Comparison of ENCODE assay signal across 28 cellular contexts in the genomic region with DNA sequence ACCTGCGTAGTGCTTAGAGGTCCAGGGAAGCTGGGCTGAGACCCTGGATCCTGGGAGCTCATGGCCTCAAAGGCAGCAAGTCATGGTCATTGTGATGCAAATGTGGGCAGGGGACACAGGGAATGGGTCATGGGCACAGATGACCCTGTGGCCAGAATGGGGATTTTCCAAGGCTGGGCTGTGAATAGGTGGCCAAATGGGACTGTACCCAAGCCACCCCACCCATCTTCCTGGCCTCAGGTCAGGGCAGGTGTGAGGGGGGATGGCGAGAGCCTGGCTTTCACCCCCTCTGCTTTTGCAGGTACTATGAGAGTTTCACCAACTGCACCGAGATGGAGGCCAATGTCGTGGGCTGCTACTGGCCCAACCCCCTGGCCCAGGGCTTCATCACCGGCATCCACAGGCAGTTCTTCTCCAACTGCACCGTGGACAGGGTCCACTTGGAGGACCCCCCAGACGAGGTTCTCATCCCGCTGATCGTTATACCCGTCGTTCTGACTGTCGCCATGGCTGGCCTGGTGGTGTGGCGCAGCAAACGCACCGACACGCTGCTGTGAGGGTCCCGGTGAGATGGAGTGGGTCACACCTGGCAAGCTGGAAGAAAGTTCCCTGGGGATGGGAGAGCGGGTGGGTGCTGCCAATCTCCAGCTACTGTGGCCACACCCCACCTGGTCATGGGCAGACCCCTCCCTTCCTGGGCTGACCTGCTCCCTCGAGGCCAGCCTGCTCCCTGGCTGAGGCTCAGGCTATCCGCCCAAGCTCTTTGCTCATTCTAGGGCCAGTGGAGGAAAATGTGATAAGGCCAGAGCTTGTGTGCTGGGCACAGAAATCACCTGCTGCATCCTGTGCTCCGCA. TPM values are rescaled to one million over a fixed set of nuclear protein-coding genes. Genes with fewer than 3 reads are reported as not detected.
DNase-seq lines count a peak whose midpoint lies in the region; ATAC-seq and TF ChIP-seq lines count a peak whose summit lies in the region.
"Had no signal": no experiment of that assay in that cellular context is flagged by ENCODE, and none has a peak within 500 bp of the region (broad histone marks: within the 10 kb centered on the region; RNA-seq: fewer than 3 reads in every experiment).

No MANE protein-coding gene starts in this region.

- intact Hi-C loops in left ventricle myocardium inferior (cut with micrococcal nuclease) = no loop called here
- intact Hi-C loops in left cardiac atrium (cut with DNase I) = no loop called here
- intact Hi-C loops in uterus (cut with DNase I; ENCODE audit: low total_unique reads) = no loop called here

- no peaks in the 10 kb centered on the region for H3F3A ChIP-seq in GM23338 (replicated peaks; ENCODE audit: low read depth)

- H3K4me3 Mint-ChIP-seq in osteocyte (ENCODE audit: unreplicated experiment) (no peak overlapping the region), GM23338 (no peak overlapping the region)

- 0 out of 2 replicates have a peak, but pooled peaks cover 3% of the 10 kb centered on the region for H3K9me2 ChIP-seq in GM23338 (ENCODE audit: insufficient read depth)

- no peaks in the 10 kb centered on the region; the same call in 1 of the 2 replicates for H4K20me1 ChIP-seq in GM23338 (replicated peaks; ENCODE audit: insufficient read depth)
- H4K20me1 ChIP-seq: BLaER1 treated with 17β-estradiol and CSF1 and Interleukin-3, amounts not matched to agents 10 nM and 100 nM had no signal

- H3K4me1 ChIP-seq in left ventricle myocardium inferior (peaks cover 17% of the 10 kb centered on the region), uterus (no peaks in the 10 kb centered on the region), GM23338 (ENCODE audit: insufficient read depth) (no peaks in the 10 kb centered on the region)
- H3K4me1 ChIP-seq: BLaER1 treated with 17β-estradiol and CSF1 and Interleukin-3, amounts not matched to agents 10 nM and 100 nM had no signal

- H3K9me3 ChIP-seq in left ventricle myocardium inferior (replicated peaks) (no peaks in the 10 kb centered on the region), uterus (no peaks in the 10 kb centered on the region)
- H3K9me3 ChIP-seq: BLaER1 treated with 17β-estradiol and CSF1 and Interleukin-3, amounts not matched to agents 10 nM and 100 nM had no signal

- DNase-seq in left ventricle myocardium inferior (no peak), left cardiac atrium (no peak), ecto neural progenitor cell (ENCODE audit: low spot score) (peak; percentile 29), osteocyte (ENCODE audit: extremely low spot score, unreplicated experiment) (peak; percentile 77), uterus (peak; percentile 8 to 10), GM23338 (ENCODE audit: low spot score) (no peak), hippocampal formation (lab: John Stamatoyannopoulos, UW) (no peak)
- DNase-seq: COR-L47; effector CD8-positive, alpha-beta T cell; erythroblast; GDM1; mesenchymal stem cell; MM.1S; NCI-H1417 treated with DMSO at 0.1 percent for 48 hours; NCI-H2081; NCI-H226; nucleus accumbens; stimulated activated CD4-positive, alpha-beta T cell treated with anti-CD3 and anti-CD28 coated beads, Interleukin-1b, Interleukin-23, amount 100 ng/mL, for 48 hours; SW 1271; T-helper 9 cell; WERI-Rb-1 had no signal

- no peak overlapping the region for H3K4me3 ChIP-seq in left ventricle myocardium inferior
- H3K4me3 ChIP-seq in uterus = no peak overlapping the region
- H3K4me3 ChIP-seq in GM23338 = no peak overlapping the region
- H3K4me3 ChIP-seq: BLaER1 treated with 17β-estradiol and CSF1 and Interleukin-3, amounts not matched to agents 10 nM and 100 nM; skin epidermis had no signal

- no peak for TF ChIP-seq POLR2A in uterus (IDR thresholded peaks at IDR 0.05)

- H3K27me3 Mint-ChIP-seq in osteocyte (ENCODE audit: unreplicated experiment) (peaks cover 13% of the 10 kb centered on the region), GM23338 (ENCODE audit: insufficient read depth, low read depth, poor library complexity) (peaks cover 6% of the 10 kb centered on the region)

- no peaks in the 10 kb centered on the region for H3K36me3 Mint-ChIP-seq in osteocyte (ENCODE audit: unreplicated experiment)
- H3K36me3 Mint-ChIP-seq in GM23338 (ENCODE audit: low read depth) = no peaks in the 10 kb centered on the region; the same call in 2 of the 3 replicates

- no peak overlapping the region for H2AFZ ChIP-seq in GM23338

- no peak overlapping the region for H3K4me2 ChIP-seq in GM23338
- H3K4me2 ChIP-seq: BLaER1 treated with 17β-estradiol and CSF1 and Interleukin-3, amounts not matched to agents 10 nM and 100 nM; KMS-11 had no signal

- ATAC-seq in left cardiac atrium (no peak), GM21367 (IDR thresholded peaks at IDR 0.05; ENCODE audit: unreplicated experiment) (no peak), GM23338 (no peak)

- H3K4me1 Mint-ChIP-seq in osteocyte (ENCODE audit: unreplicated experiment) (no peaks in the 10 kb centered on the region), GM23338 (no peaks in the 10 kb centered on the region; the same call in 2 of the 3 replicates)

- peak overlapping the region; percentile 12 for H3K27ac ChIP-seq in left ventricle myocardium inferior (replicated peaks)
- no peak overlapping the region for H3K27ac ChIP-seq in uterus
- H3K27ac ChIP-seq in GM23338 (ENCODE audit: low read depth) = no peak overlapping the region
- H3K27ac ChIP-seq: BLaER1 treated with 17β-estradiol and CSF1 and Interleukin-3, amounts not matched to agents 10 nM and 100 nM; KMS-11; skin epidermis; WERI-Rb-1 had no signal

- H3K79me2 ChIP-seq in GM23338 (replicated peaks; ENCODE audit: insufficient read depth) = no peaks in the 10 kb centered on the region

- H3K9me3 Mint-ChIP-seq in osteocyte (ENCODE audit: unreplicated experiment) = no peaks in the 10 kb centered on the region
- no peaks in the 10 kb centered on the region for H3K9me3 Mint-ChIP-seq in GM23338

- TF ChIP-seq CTCF in left ventricle myocardium inferior (IDR thresholded peaks at IDR 0.05; ENCODE audit: borderline replicate concordance) (no peak), osteocyte (IDR thresholded peaks at IDR 0.05) (no peak), uterus (IDR thresholded peaks at IDR 0.05) (no peak), GM23338 (conservative IDR thresholded peaks at IDR 0.05; ENCODE audit: low read depth in 2 of 2) (no peak)

- no peak overlapping the region for H3K27ac Mint-ChIP-seq in osteocyte (ENCODE audit: unreplicated experiment)
- no peak overlapping the region for H3K27ac Mint-ChIP-seq in GM23338

- H3K36me3 ChIP-seq in left ventricle myocardium inferior (peaks cover 5% of the 10 kb centered on the region), uterus (no peaks in the 10 kb centered on the region), GM23338 (ENCODE audit: insufficient read depth) (no peaks in the 10 kb centered on the region)
- H3K36me3 ChIP-seq: BLaER1 treated with 17β-estradiol and CSF1 and Interleukin-3, amounts not matched to agents 10 nM and 100 nM; WERI-Rb-1 had no signal

- H3K27me3 ChIP-seq in left ventricle myocardium inferior (ENCODE audit: low read depth) = no peaks in the 10 kb centered on the region
- no peaks in the 10 kb centered on the region for H3K27me3 ChIP-seq in uterus
- H3K27me3 ChIP-seq in GM23338 (ENCODE audit: insufficient read depth) = no peaks in the 10 kb centered on the region
- H3K27me3 ChIP-seq: BLaER1 treated with 17β-estradiol and CSF1 and Interleukin-3, amounts not matched to agents 10 nM and 100 nM had no signal

TF ChIP-seq in GM23338, 12 proteins besides CTCF, POLR2A, EP300 and RAD21 (continues in another document):
- TF ChIP-seq ZNF331 (CRISPR knock-in tag; IDR thresholded peaks at IDR 0.05; ENCODE audit: low read depth) (no peak), EZH2phosphoT487 (IDR thresholded peaks at IDR 0.05; ENCODE audit: unreplicated experiment) (no peak), STAT1 (IDR thresholded peaks at IDR 0.05; ENCODE audit: unreplicated experiment) (no peak), JUNB (IDR thresholded peaks at IDR 0.05; ENCODE audit: unreplicated experiment) (no peak), CREB1 (CRISPR knock-in tag; IDR thresholded peaks at IDR 0.05; ENCODE audit: low read depth) (no peak), POLR2AphosphoS5 (IDR thresholded peaks at IDR 0.05; ENCODE audit: low read depth) (no peak)
- TF ChIP-seq, protein P1, sequence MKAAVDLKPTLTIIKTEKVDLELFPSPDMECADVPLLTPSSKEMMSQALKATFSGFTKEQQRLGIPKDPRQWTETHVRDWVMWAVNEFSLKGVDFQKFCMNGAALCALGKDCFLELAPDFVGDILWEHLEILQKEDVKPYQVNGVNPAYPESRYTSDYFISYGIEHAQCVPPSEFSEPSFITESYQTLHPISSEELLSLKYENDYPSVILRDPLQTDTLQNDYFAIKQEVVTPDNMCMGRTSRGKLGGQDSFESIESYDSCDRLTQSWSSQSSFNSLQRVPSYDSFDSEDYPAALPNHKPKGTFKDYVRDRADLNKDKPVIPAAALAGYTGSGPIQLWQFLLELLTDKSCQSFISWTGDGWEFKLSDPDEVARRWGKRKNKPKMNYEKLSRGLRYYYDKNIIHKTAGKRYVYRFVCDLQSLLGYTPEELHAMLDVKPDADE (IDR thresholded peaks at IDR 0.05) = no peak

RNA-seq across cellular contexts. Expression of gene RAMP3, which starts 25.5 kb away (rescaled TPM):
- 30.7 TPM for total RNA-seq in left ventricle myocardium inferior
- 10 to 100 TPM; 40.8 to 55.0 TPM for total RNA-seq in left cardiac atrium
- not detected in 2 replicates for total RNA-seq in osteocyte
- 100 to 1,000 TPM in 1 of 4 donors, 10 to 100 TPM in 3; 11.9 to 182 (median 57.5) TPM for total RNA-seq in uterus
- total RNA-seq in GM23338 (2014; rRNA removed; shearing (Covaris generic)) = 0.35 and 4.6 TPM in 2 replicates
- 1.1 and 2.6 TPM in 2 replicates for polyA plus RNA-seq in GM23338 (2016; fragmentation: Nextera tagmentation; extraction: Ambion mirVana)
- total RNA-seq: fibroblast of villous mesenchyme, myocyte had no signal
- polyA plus RNA-seq: AG04450 had no signal

Comparison
In these comparisons a context has a peak if more than half of its experiments do, and no peak if none do; other contexts are left out.
1. DNase-seq: peak in ecto neural progenitor cell (single experiment), osteocyte (single experiment) and uterus (2 of 2); none in left ventricle myocardium inferior (single experiment), left cardiac atrium (single experiment), GM23338 (single experiment) and hippocampal formation (0 of 2).